ENCODE assay signal across 1 cellular context in genomic region chr22:23812378-23812777, GRCh38.
TF ChIP-seq lines count a peak whose summit lies in the region.

No MANE protein-coding gene starts in this region.

TF ChIP-seq in HepG2, 621 proteins besides CTCF, POLR2A, EP300 and RAD21:
- TF ChIP-seq CEBPB (IDR thresholded peaks at IDR 0.05; ENCODE audit: borderline replicate concordance, low read depth, low read length) (peak; percentile 55; the same call in 1 of the 2 replicates), ZNF615 (CRISPR knock-in tag; IDR thresholded peaks at IDR 0.05; ENCODE audit: borderline replicate concordance) (no peak)
